In the genomic region with DNA sequence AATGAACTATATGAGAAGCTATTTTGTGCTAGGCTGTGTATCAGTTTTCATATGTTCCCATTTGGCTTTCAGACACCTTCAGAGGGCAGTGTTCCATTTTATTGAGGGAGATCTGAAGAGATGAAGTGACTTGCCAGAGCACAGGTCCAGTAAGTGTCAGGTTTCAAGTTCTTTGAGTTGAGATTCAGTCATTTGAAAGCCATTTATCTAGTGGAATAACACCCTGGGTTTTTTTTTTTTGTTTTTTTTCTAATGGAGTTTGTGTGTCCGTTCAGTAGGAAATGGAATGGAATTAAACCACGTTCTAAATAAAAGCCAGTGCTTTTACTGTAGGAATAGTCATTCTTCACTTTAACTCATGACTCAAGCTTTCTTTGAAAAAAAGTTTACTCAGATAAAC, we compare ENCODE assay signal across 11 cellular contexts.
DNase-seq lines count a peak whose midpoint lies in the region; ATAC-seq and TF ChIP-seq lines count a peak whose summit lies in the region.
"Had no signal": no experiment of that assay in that cellular context is flagged by ENCODE, and none has a peak within 500 bp of the region (broad histone marks: within the 10 kb centered on the region; RNA-seq: fewer than 3 reads in every experiment).

No MANE protein-coding gene starts in this region.

- H3K4me3 Mint-ChIP-seq in MCF 10A (ENCODE audit: unreplicated experiment), result no peak overlapping the region

- no peaks in the 10 kb centered on the region for H4K20me1 ChIP-seq in fibroblast of lung (ENCODE audit: control insufficient read depth, extremely low read depth, insufficient read depth, low read length)

- no peaks in the 10 kb centered on the region for H3K79me2 ChIP-seq in fibroblast of lung (ENCODE audit: control insufficient read depth, insufficient read depth, low read length)

- intact Hi-C loops in MCF 10A (cut with micrococcal nuclease) (no loop called here), breast epithelium (cut with DNase I; ENCODE audit: low total_unique reads) (no loop called here), sigmoid colon (cut with DNase I) (no loop called here)

- H3K27ac ChIP-seq in breast epithelium (no peak overlapping the region), fibroblast of lung (ENCODE audit: insufficient read depth, low read length) (no peak overlapping the region), sigmoid colon (no peak overlapping the region)
- H3K27ac ChIP-seq: KMS-11 had no signal

- no peaks in the 10 kb centered on the region for H3K27me3 Mint-ChIP-seq in MCF 10A (ENCODE audit: insufficient read depth, unreplicated experiment)

- no peaks in the 10 kb centered on the region for H3K36me3 ChIP-seq in breast epithelium
- H3K36me3 ChIP-seq in fibroblast of lung (ENCODE audit: control insufficient read depth, insufficient read depth, low read length), result no peaks in the 10 kb centered on the region
- H3K36me3 ChIP-seq in sigmoid colon, result no peaks in the 10 kb centered on the region

- WGBS in sigmoid colon, 2 donors, result 68 to 75% methylated on average over 2 of the region's 2 CpGs

- no peak overlapping the region for H3K4me3 ChIP-seq in breast epithelium
- H3K4me3 ChIP-seq in fibroblast of lung (replicated peaks in 1 of 4; ENCODE audit: control extremely low read depth in 1 of 4, insufficient read depth in 1 of 4, low read depth in 3 of 4, low read length in 4 of 4), result no peak overlapping the region
- no peak overlapping the region for H3K4me3 ChIP-seq in sigmoid colon

- no peak for TF ChIP-seq EP300 in sigmoid colon (IDR thresholded peaks at IDR 0.05)

- H3K4me1 ChIP-seq in breast epithelium (no peaks in the 10 kb centered on the region), fibroblast of lung (ENCODE audit: control insufficient read depth, extremely low read depth, insufficient read depth, low read length) (peaks cover 15% of the 10 kb centered on the region), sigmoid colon (peaks cover 0 to 21% (median 19%) of the 10 kb centered on the region in 4 donors)

- peak overlapping the region; percentile 8 for H3K4me2 ChIP-seq in fibroblast of lung (ENCODE audit: extremely low read depth, insufficient read depth, low read length)
- H3K4me2 ChIP-seq: KMS-11 had no signal

- DNase-seq in MCF 10A (ENCODE audit: unreplicated experiment) (peak; percentile 32), breast epithelium (ENCODE audit: low spot score in 2 of 2) (no peak), NCI-H748 (lab: John Stamatoyannopoulos, UW; ENCODE audit: unreplicated experiment) (peak; percentile 76), fibroblast of lung (ENCODE audit: low read depth in 2 of 2) (peak; percentile 44 to 71), stromal cell of bone marrow (ENCODE audit: low read depth) (peak; percentile 48), sigmoid colon (no peak), cortex of kidney (lab: John Stamatoyannopoulos, UW) (no peak)
- DNase-seq: activated CD4-positive, alpha-beta T cell treated with anti-CD3 and anti-CD28 coated beads for 4 hours had no signal

- H2AFZ ChIP-seq in fibroblast of lung (ENCODE audit: low read length), result no peak overlapping the region

- no TSS peak for BruUV-seq in MCF 10A (replicated peaks; lab: Mats Ljungman, UMichigan)

- H3K9ac ChIP-seq in fibroblast of lung (ENCODE audit: insufficient read depth, low read length), result no peak overlapping the region
- H3K9ac ChIP-seq: KMS-11 had no signal

- ATAC-seq in GM21423 (IDR thresholded peaks at IDR 0.05; ENCODE audit: unreplicated experiment), result no peak
- ATAC-seq: activated naive CD4-positive, alpha-beta T cell treated with anti-CD3 and anti-CD28 coated beads, Interleukin-2, amount 50 U/mL, for 72 hours had no signal

- H3K27me3 ChIP-seq in breast epithelium (no peaks in the 10 kb centered on the region), fibroblast of lung (ENCODE audit: control insufficient read depth, insufficient read depth, low read length) (no peaks in the 10 kb centered on the region), sigmoid colon (no peaks in the 10 kb centered on the region)

- H3K9me3 ChIP-seq in breast epithelium (no peaks in the 10 kb centered on the region), fibroblast of lung (ENCODE audit: control insufficient read depth, insufficient read depth, low read depth, low read length) (no peaks in the 10 kb centered on the region), sigmoid colon (no peaks in the 10 kb centered on the region)

- TF ChIP-seq CTCF in MCF 10A (IDR thresholded peaks at IDR 0.05; ENCODE audit: unreplicated experiment) (no peak), breast epithelium (IDR thresholded peaks at IDR 0.05) (no peak), fibroblast of lung (conservative IDR thresholded peaks at IDR 0.05 in 1 of 2, IDR thresholded peaks at IDR 0.05 in 1 of 2; ENCODE audit: low read depth in 1 of 2, low read length in 2 of 2) (peak in 1 of 2 donors; percentile 16), sigmoid colon (IDR thresholded peaks at IDR 0.05) (no peak)

- H3K9me3 Mint-ChIP-seq in MCF 10A (ENCODE audit: unreplicated experiment), result no peaks in the 10 kb centered on the region

- no peak for TF ChIP-seq POLR2A in breast epithelium (IDR thresholded peaks at IDR 0.05)
- TF ChIP-seq POLR2A in sigmoid colon (IDR thresholded peaks at IDR 0.05), result no peak

- POLR2A ChIA-PET in MCF 10A (lab: Yijun Ruan, JAX), result interaction anchor here (1.0 kb wide), 1 partner anchor 493 kb away, joined by 3 read pairs; no protein-coding TSS in a partner anchor

- H3K27ac Mint-ChIP-seq in MCF 10A (ENCODE audit: low read depth, unreplicated experiment), result no peak overlapping the region
- H3K27ac Mint-ChIP-seq: activated naive CD4-positive, alpha-beta T cell treated with anti-CD3 and anti-CD28 coated beads, Interleukin-2, amount 50 U/mL, for 72 hours had no signal

- H3K4me1 Mint-ChIP-seq in MCF 10A (ENCODE audit: insufficient read depth, unreplicated experiment), result no peaks in the 10 kb centered on the region

- CTCF ChIA-PET in MCF 10A (lab: Yijun Ruan, JAX), result interaction anchor here (2.2 kb wide), 1 partner anchor 11 kb away, joined by 12 read pairs; no protein-coding TSS in a partner anchor

- H3K36me3 Mint-ChIP-seq in MCF 10A (ENCODE audit: insufficient read depth, unreplicated experiment), result no peaks in the 10 kb centered on the region
- H3K36me3 Mint-ChIP-seq: activated naive CD4-positive, alpha-beta T cell treated with anti-CD3 and anti-CD28 coated beads, Interleukin-2, amount 50 U/mL, for 72 hours had no signal

Comparison
In these comparisons a context has a peak if more than half of its experiments do, and no peak if none do; other contexts are left out.
1. DNase-seq: peak in MCF 10A (single experiment), NCI-H748 (single experiment), fibroblast of lung (2 of 2) and stromal cell of bone marrow (single experiment); none in breast epithelium (0 of 2), sigmoid colon (single experiment) and cortex of kidney (single experiment).